Comparison of ENCODE assay signal across 1 cellular context in the genomic region with DNA sequence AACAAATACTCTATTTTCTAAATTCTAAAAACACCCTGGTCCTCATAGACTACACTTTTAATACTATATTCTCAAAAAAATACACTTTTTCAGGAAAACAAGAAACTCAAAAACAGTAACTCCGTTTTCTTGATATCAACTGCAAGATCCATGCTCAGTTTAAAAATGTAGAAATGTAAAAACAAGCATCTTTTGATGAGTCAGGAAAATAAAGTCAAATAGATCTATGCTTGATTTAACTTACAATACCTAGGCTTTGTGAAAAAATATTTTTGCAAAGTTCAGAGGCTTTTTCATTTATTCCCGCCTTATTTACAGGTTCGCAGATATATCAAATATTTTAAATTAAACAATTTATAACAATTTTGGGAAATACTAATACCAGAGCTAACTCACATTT.
TF ChIP-seq lines count a peak whose summit lies in the region.

No MANE protein-coding gene starts in this region.

TF ChIP-seq in HepG2, 621 proteins besides CTCF, POLR2A, EP300 and RAD21:
- TF ChIP-seq XBP1 (CRISPR knock-in tag; IDR thresholded peaks at IDR 0.05) (no peak), ZNF33B (CRISPR knock-in tag; IDR thresholded peaks at IDR 0.05) (no peak), ZNF383 (CRISPR knock-in tag; IDR thresholded peaks at IDR 0.05; ENCODE audit: borderline replicate concordance) (no peak), MAFF (IDR thresholded peaks at IDR 0.05; ENCODE audit: low read depth, low read length) (peak; percentile 55; the same call in 1 of the 2 replicates), MAFK (conservative IDR thresholded peaks at IDR 0.05 in 1 of 2, IDR thresholded peaks at IDR 0.05 in 1 of 2; ENCODE audit: low read length in 2 of 2) (peak; percentile 30 to 74)
